In genomic region chr14:35985504-35986218, GRCh38 we compare ENCODE assay signal across 11 cellular contexts.
A peak's percentile ranks its signal among the peaks of the same experiment; 100 is the strongest.
DNase-seq lines count a peak whose midpoint lies in the region; ATAC-seq, FAIRE-seq and TF ChIP-seq lines count a peak whose summit lies in the region.
"Had no signal": no experiment of that assay in that cellular context is flagged by ENCODE, and none has a peak within 500 bp of the region (broad histone marks: within the 10 kb centered on the region; RNA-seq: fewer than 3 reads in every experiment).

No MANE protein-coding gene starts in this region.

- H3K9ac ChIP-seq in HepG2 (ENCODE audit: insufficient read depth, low read depth, low read length), result no peak overlapping the region

- DNase-seq in A549 (ENCODE audit: low read depth in 1 of 2, low spot score in 1 of 2), result peak; percentile 8 to 19
- DNase-seq in esophagus muscularis mucosa (ENCODE audit: extremely low spot score), result peak; percentile 21
- DNase-seq in HepG2 (ENCODE audit: low spot score), result no peak
- DNase-seq in hepatic stellate cell (ENCODE audit: low spot score), result no peak
- DNase-seq in NCI-H187 (lab: John Stamatoyannopoulos, UW), result no peak
- DNase-seq in NCI-H446 treated with DMSO at 0.1 percent for 48 hours (lab: John Stamatoyannopoulos, UW), result no peak
- DNase-seq: AML-193, mesendoderm, NCI-H1105 treated with DMSO at 0.1 percent for 48 hours had no signal

- TF ChIP-seq POLR2A in A549 (IDR thresholded peaks at IDR 0.05; ENCODE audit: low read length), result no peak
- TF ChIP-seq POLR2A in esophagus muscularis mucosa (IDR thresholded peaks at IDR 0.05; ENCODE audit: low read depth), result no peak
- TF ChIP-seq POLR2A in HepG2 (IDR thresholded peaks at IDR 0.05; ENCODE audit: insufficient read depth in 1 of 2, low read depth in 2 of 2, low read length in 2 of 2), result no peak

- H3K4me3 ChIP-seq in A549 (no peak overlapping the region), esophagus muscularis mucosa (no peak overlapping the region), HepG2 (replicated peaks in 1 of 3; ENCODE audit: insufficient read depth in 1 of 3, low read depth in 2 of 3, low read length in 3 of 3) (no peak overlapping the region)

- no peaks in the 10 kb centered on the region for H4K20me1 ChIP-seq in HepG2 (ENCODE audit: insufficient read depth, low read length)

- CTCF ChIA-PET in A549 (lab: Yijun Ruan, JAX) (interaction anchor here (0.6 to 1.2 kb wide), 5 partner anchors 20 to 1326 kb away, joined by 3 to 5 read pairs (median 3); no protein-coding TSS in a partner anchor), HepG2 (lab: Yijun Ruan, JAX; ENCODE audit: low intra/inter-chr PET ratio, low total read pairs) (no interaction called here)

- TF ChIP-seq RAD21 in A549 (conservative IDR thresholded peaks at IDR 0.05 in 1 of 2, IDR thresholded peaks at IDR 0.05 in 1 of 2), result no peak
- no peak for TF ChIP-seq RAD21 in HepG2 (CRISPR knock-in tag; IDR thresholded peaks at IDR 0.05)

- intact Hi-C loops in esophagus muscularis mucosa (cut with DNase I) (no loop called here), HepG2 (cut with micrococcal nuclease; ENCODE audit: unreplicated experiment) (no loop called here)

- H3K27me3 ChIP-seq in esophagus muscularis mucosa (no peaks in the 10 kb centered on the region), HepG2 (ENCODE audit: control insufficient read depth in 1 of 2, insufficient read depth in 2 of 2, low read length in 2 of 2) (no peaks in the 10 kb centered on the region; a peak in 1 of 5 replicates)

- in situ Hi-C loops in HepG2 (cut with HindIII; ENCODE audit: extremely low pct_ligation_motif_present, low pct_unique_long_range_greater_than_20kb), result no loop called here

- no peaks in the 10 kb centered on the region for H3K79me2 ChIP-seq in HepG2 (ENCODE audit: insufficient read depth, low read length)

- no peak overlapping the region for H2AFZ ChIP-seq in HepG2 (ENCODE audit: low read length)

- H3K9me3 ChIP-seq in A549 (no peaks in the 10 kb centered on the region), esophagus muscularis mucosa (no peaks in the 10 kb centered on the region), HepG2 (ENCODE audit: low read length) (no peaks in the 10 kb centered on the region)

- H3K27ac ChIP-seq in A549 (no peak overlapping the region), esophagus muscularis mucosa (replicated peaks in 1 of 4) (no peak overlapping the region), HepG2 (ENCODE audit: extremely low read length, insufficient read depth, low read length) (no peak overlapping the region)

- BruUV-seq in HepG2 (replicated peaks; lab: Mats Ljungman, UMichigan), result no TSS peak

- POLR2A ChIA-PET in A549 (lab: Yijun Ruan, JAX), result no interaction called here
- POLR2A ChIA-PET in HepG2 (lab: Yijun Ruan, JAX), result no interaction called here

- H3K36me3 ChIP-seq in esophagus muscularis mucosa (no peaks in the 10 kb centered on the region), HepG2 (replicated peaks in 1 of 2; ENCODE audit: control insufficient read depth in 1 of 2, insufficient read depth in 2 of 2, low read length in 2 of 2) (no peaks in the 10 kb centered on the region)

- TF ChIP-seq EP300 in A549 (IDR thresholded peaks at IDR 0.05) (no peak), esophagus muscularis mucosa (IDR thresholded peaks at IDR 0.05) (no peak), HepG2 (IDR thresholded peaks at IDR 0.05; ENCODE audit: low read depth in 2 of 2, low read length in 2 of 2) (no peak), HepG2 (CRISPR knock-in tag; IDR thresholded peaks at IDR 0.05; ENCODE audit: borderline replicate concordance) (no peak)

- H3K4me2 ChIP-seq in A549 (no peak overlapping the region), HepG2 (ENCODE audit: low read depth, low read length) (no peak overlapping the region)

- ATAC-seq in A549 (peak in 1 of 2 experiments; percentile 48; a peak in 2 of 6 replicates), GM19351 (IDR thresholded peaks at IDR 0.05; ENCODE audit: unreplicated experiment) (peak; percentile 45), HG03378 (IDR thresholded peaks at IDR 0.05; ENCODE audit: unreplicated experiment) (peak; percentile 54), HepG2 (no peak)

- WGBS in A549 (ENCODE audit: missing lambda C conversion rate), result 39% methylated on average over 5 of the region's 5 CpGs
- WGBS in esophagus muscularis mucosa, result 44% methylated on average over 5 of the region's 5 CpGs
- 7% methylated on average over 5 of the region's 5 CpGs for WGBS in HepG2 (ENCODE audit: low lambda C conversion rate)

- TF ChIP-seq CTCF in A549 (IDR thresholded peaks at IDR 0.05), result no peak
- TF ChIP-seq CTCF in esophagus muscularis mucosa (IDR thresholded peaks at IDR 0.05), result no peak
- no peak for TF ChIP-seq CTCF in HepG2 (CRISPR knock-in tag; IDR thresholded peaks at IDR 0.05)

- H3K4me1 ChIP-seq in A549, result 0 out of 3 replicates have a peak, but pooled peaks cover 4% of the 10 kb centered on the region
- no peaks in the 10 kb centered on the region for H3K4me1 ChIP-seq in esophagus muscularis mucosa
- H3K4me1 ChIP-seq in HepG2 (ENCODE audit: insufficient read depth, low read length), result no peaks in the 10 kb centered on the region

- no peak for FAIRE-seq in A549 (lab: Jason Lieb, UNC)
- no peak for FAIRE-seq in HepG2 (lab: Jason Lieb, UNC)

TF ChIP-seq in A549, 52 proteins besides CTCF, POLR2A, EP300 and RAD21:
- no peak for TF ChIP-seq FOSB (CRISPR knock-in tag; IDR thresholded peaks at IDR 0.05)
- TF ChIP-seq, protein P1, sequence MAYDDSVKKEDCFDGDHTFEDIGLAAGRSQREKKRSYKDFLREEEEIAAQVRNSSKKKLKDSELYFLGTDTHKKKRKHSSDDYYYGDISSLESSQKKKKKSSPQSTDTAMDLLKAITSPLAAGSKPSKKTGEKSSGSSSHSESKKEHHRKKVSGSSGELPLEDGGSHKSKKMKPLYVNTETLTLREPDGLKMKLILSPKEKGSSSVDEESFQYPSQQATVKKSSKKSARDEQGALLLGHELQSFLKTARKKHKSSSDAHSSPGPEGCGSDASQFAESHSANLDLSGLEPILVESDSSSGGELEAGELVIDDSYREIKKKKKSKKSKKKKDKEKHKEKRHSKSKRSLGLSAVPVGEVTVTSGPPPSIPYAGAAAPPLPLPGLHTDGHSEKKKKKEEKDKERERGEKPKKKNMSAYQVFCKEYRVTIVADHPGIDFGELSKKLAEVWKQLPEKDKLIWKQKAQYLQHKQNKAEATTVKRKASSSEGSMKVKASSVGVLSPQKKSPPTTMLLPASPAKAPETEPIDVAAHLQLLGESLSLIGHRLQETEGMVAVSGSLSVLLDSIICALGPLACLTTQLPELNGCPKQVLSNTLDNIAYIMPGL (CRISPR knock-in tag; IDR thresholded peaks at IDR 0.05; ENCODE audit: borderline replicate concordance), result no peak
- TF ChIP-seq, protein P2, sequence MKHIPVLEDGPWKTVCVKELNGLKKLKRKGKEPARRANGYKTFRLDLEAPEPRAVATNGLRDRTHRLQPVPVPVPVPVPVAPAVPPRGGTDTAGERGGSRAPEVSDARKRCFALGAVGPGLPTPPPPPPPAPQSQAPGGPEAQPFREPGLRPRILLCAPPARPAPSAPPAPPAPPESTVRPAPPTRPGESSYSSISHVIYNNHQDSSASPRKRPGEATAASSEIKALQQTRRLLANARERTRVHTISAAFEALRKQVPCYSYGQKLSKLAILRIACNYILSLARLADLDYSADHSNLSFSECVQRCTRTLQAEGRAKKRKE (CRISPR knock-in tag; IDR thresholded peaks at IDR 0.05; ENCODE audit: low read depth), result no peak
- TF ChIP-seq KDM5A (IDR thresholded peaks at IDR 0.05), result no peak

TF ChIP-seq in HepG2, 621 proteins besides CTCF, POLR2A, EP300 and RAD21:
- TF ChIP-seq ATF6 (CRISPR knock-in tag; conservative IDR thresholded peaks at IDR 0.05) (no peak), AGO2 (optimal IDR thresholded peaks at IDR 0.05; ENCODE audit: low read depth, low read length) (no peak)

Comparison
In these comparisons a context has a peak if more than half of its experiments do, and no peak if none do; other contexts are left out.
1. DNase-seq: peak in A549 (2 of 2) and esophagus muscularis mucosa (single experiment); none in HepG2 (single experiment), hepatic stellate cell (single experiment), NCI-H187 (0 of 2) and NCI-H446 treated with DMSO at 0.1 percent for 48 hours (single experiment).